Comparison of ENCODE assay signal across 24 cellular contexts in the genomic region with DNA sequence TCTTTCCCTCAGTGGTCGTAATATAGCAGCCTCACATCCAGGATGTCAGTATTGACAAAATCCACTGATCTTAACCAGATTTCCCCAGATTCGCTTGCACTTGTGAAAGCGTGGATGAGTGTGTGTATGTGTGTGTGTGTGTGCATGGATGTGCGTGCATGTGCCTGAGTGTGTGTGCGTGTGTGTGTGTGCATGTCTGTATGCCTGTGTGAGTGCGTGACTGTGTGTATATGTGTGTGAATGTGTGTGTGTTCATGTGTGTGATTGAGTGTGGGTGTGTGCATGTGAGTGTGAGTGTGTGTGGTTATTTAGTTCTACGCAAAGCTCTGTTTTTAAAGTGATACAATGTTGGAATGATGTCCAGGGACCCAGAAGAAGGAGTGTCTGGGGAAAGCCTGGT.
"Had no signal": no experiment of that assay in that cellular context is flagged by ENCODE, and none has a peak within 500 bp of the region (broad histone marks: within the 10 kb centered on the region; RNA-seq: fewer than 3 reads in every experiment).

No MANE protein-coding gene starts in this region.

- FAIRE-seq: colon, kidney had no signal

- H3K36me3 ChIP-seq: esophagus muscularis mucosa, gastrocnemius medialis, left ventricle myocardium inferior, lower lobe of right lung, neutrophil, ovary, suprapubic skin, thyroid gland, upper lobe of left lung had no signal

- H3K27ac Mint-ChIP-seq: dendritic cell treated with granulocyte-macrophage colony-stimulating factor and Interleukin-4, amounts not matched to agents 40 ng/mL and 50 ng/mL, for 4 days; effector memory CD8-positive, alpha-beta T cell; memory B cell; mesothelial cell of epicardium; natural killer cell; progenitor cell of endocrine pancreas had no signal

- H3K36me3 Mint-ChIP-seq: memory B cell, mesothelial cell of epicardium, natural killer cell had no signal

- H3K27me3 ChIP-seq: ovary, thyroid gland, upper lobe of left lung had no signal

- H3K9me3 ChIP-seq: esophagus muscularis mucosa, gastrocnemius medialis, left ventricle myocardium inferior, lower lobe of right lung, neutrophil, ovary, suprapubic skin, thyroid gland, upper lobe of left lung had no signal

- H3K4me1 Mint-ChIP-seq: memory B cell, mesothelial cell of epicardium, natural killer cell had no signal

- H3K4me3 ChIP-seq: esophagus muscularis mucosa, gastrocnemius medialis, left ventricle myocardium inferior, lower lobe of right lung, ovary, smooth muscle cell, suprapubic skin, thyroid gland, upper lobe of left lung had no signal

- H3K9me3 Mint-ChIP-seq: dendritic cell treated with granulocyte-macrophage colony-stimulating factor and Interleukin-4, amounts not matched to agents 40 ng/mL and 50 ng/mL, for 4 days; effector memory CD8-positive, alpha-beta T cell; mesothelial cell of epicardium; natural killer cell had no signal

- ATAC-seq: effector memory CD8-positive, alpha-beta T cell; gastrocnemius medialis; left cardiac atrium; lower lobe of right lung; natural killer cell; right cardiac atrium; stimulated activated naive CD8-positive, alpha-beta T cell treated with anti-CD3 and anti-CD28 coated beads, Interleukin-15, Interleukin-2, amounts not matched to agents 100 U/mL and 50 U/mL, for 24 hours had no signal

- H3K4me2 ChIP-seq: smooth muscle cell had no signal

- H3K27me3 Mint-ChIP-seq: dendritic cell treated with granulocyte-macrophage colony-stimulating factor and Interleukin-4, amounts not matched to agents 40 ng/mL and 50 ng/mL, for 4 days had no signal

- H3K27ac ChIP-seq: epithelial cell of prostate, esophagus muscularis mucosa, gastrocnemius medialis, left ventricle myocardium inferior, lower lobe of right lung, neutrophil, ovary, suprapubic skin, thyroid gland, upper lobe of left lung had no signal

- H3K4me1 ChIP-seq: esophagus muscularis mucosa, gastrocnemius medialis, left ventricle myocardium inferior, lower lobe of right lung, thyroid gland, upper lobe of left lung had no signal

- DNase-seq: cerebellar nuclear complex; effector memory CD8-positive, alpha-beta T cell; gastrocnemius medialis; kidney; left cardiac atrium; left ventricle myocardium inferior; lower lobe of right lung; natural killer cell; ovary; right cardiac atrium; stimulated activated CD4-positive, alpha-beta T cell treated with anti-CD3 and anti-CD28 coated beads, Interleukin-2, amount 100 ng/mL, for 48 hours; stimulated activated naive CD8-positive, alpha-beta T cell treated with anti-CD3 and anti-CD28 coated beads, Interleukin-15, Interleukin-2, amounts not matched to agents 100 U/mL and 50 U/mL, for 24 hours; thyroid gland; upper lobe of left lung had no signal

- H3K4me3 Mint-ChIP-seq: dendritic cell treated with granulocyte-macrophage colony-stimulating factor and Interleukin-4, amounts not matched to agents 40 ng/mL and 50 ng/mL, for 4 days; effector memory CD8-positive, alpha-beta T cell; memory B cell; mesothelial cell of epicardium; natural killer cell had no signal
